9 cellular contexts compared by ENCODE assay signal in the genomic region with DNA sequence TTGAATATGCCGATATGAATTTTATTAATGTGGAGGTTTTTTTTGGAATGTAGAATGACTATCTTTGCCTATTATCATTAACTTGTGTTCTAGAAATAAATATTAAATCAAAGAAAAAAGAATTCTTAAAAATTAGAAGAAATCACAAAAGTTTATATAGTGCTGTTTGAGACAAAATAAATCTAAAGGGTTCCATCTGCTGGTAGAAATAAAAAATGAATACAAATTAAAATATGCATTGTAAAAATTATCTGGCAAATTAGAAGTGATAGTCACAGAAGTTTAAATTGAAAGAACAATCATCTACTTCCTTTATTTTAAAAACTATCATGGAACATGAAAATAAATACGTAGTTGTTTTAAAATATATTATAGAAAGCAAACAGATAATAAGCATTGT. TPM values are rescaled to one million over a fixed set of nuclear protein-coding genes. Genes with fewer than 3 reads are reported as not detected.
DNase-seq lines count a peak whose midpoint lies in the region; ATAC-seq, FAIRE-seq and TF ChIP-seq lines count a peak whose summit lies in the region.
"Had no signal": no experiment of that assay in that cellular context is flagged by ENCODE, and none has a peak within 500 bp of the region (broad histone marks: within the 10 kb centered on the region; RNA-seq: fewer than 3 reads in every experiment).

No MANE protein-coding gene starts in this region.

- no peaks in the 10 kb centered on the region for H3K36me3 ChIP-seq in OCI-LY1 (ENCODE audit: insufficient read depth, low read length)

- no peak overlapping the region for H3K27ac ChIP-seq in OCI-LY1 (ENCODE audit: low read depth, low read length, poor library complexity, severe bottlenecking)

- no peak overlapping the region for H2AFZ ChIP-seq in OCI-LY1 (ENCODE audit: low read length)

- H3K9me3 ChIP-seq in OCI-LY1 (ENCODE audit: low read length) = no peaks in the 10 kb centered on the region

- H4K20me1 ChIP-seq in OCI-LY1 (ENCODE audit: insufficient read depth, low read length) = no peaks in the 10 kb centered on the region

- H3K4me1 ChIP-seq in OCI-LY1 (ENCODE audit: insufficient read depth, low read length, severe bottlenecking) = no peaks in the 10 kb centered on the region

- 0 out of 2 replicates have a peak, but pooled peaks have one; percentile 21 for TF ChIP-seq CTCF in OCI-LY1 (IDR thresholded peaks at IDR 0.05; ENCODE audit: low read length)

- peak; percentile 80 for FAIRE-seq in G401.6 (lab: Jason Lieb, UNC)

- no peak for ATAC-seq in HG02678 (IDR thresholded peaks at IDR 0.05; ENCODE audit: unreplicated experiment)
- ATAC-seq: right cardiac atrium had no signal

- H3K9ac ChIP-seq in OCI-LY1 (ENCODE audit: low read length) = no peak overlapping the region

- no peaks in the 10 kb centered on the region for H3K79me2 ChIP-seq in OCI-LY1 (ENCODE audit: insufficient read depth, low read length)

- H3K27me3 ChIP-seq in OCI-LY1 (ENCODE audit: insufficient read depth, low read length) = no peaks in the 10 kb centered on the region

- DNase-seq in dermis blood vessel endothelial cell (peak; percentile 5), renal cortical epithelial cell (ENCODE audit: low read depth) (peak; percentile 26), GOT3 (lab: John Stamatoyannopoulos, UW) (no peak), middle frontal gyrus (ENCODE audit: extremely low spot score, low spot score) (no peak)
- DNase-seq: activated CD4-positive, alpha-beta T cell treated with anti-CD3 and anti-CD28 coated beads for 48 hours had no signal

- H3F3A ChIP-seq in OCI-LY1 (ENCODE audit: insufficient read depth, low read length) = no peaks in the 10 kb centered on the region

- H3K4me2 ChIP-seq in OCI-LY1 (ENCODE audit: low read length) = no peak overlapping the region

- no peaks in the 10 kb centered on the region for H3K9me2 ChIP-seq in OCI-LY1 (ENCODE audit: low read depth, low read length)

- no peak overlapping the region for H3K4me3 ChIP-seq in OCI-LY1 (ENCODE audit: low read depth, low read length, poor library complexity, severe bottlenecking)

RNA-seq across cellular contexts. Expression of gene ZBTB20, which starts 22.7 kb away (rescaled TPM):
- 24.0 and 25.4 TPM in 2 replicates for total RNA-seq in dermis blood vessel endothelial cell
- total RNA-seq in renal cortical epithelial cell = 12.9 and 64.1 TPM in 2 replicates

Comparison
In these comparisons a context has a peak if more than half of its experiments do, and no peak if none do; other contexts are left out.
1. DNase-seq: peak in dermis blood vessel endothelial cell (single experiment) and renal cortical epithelial cell (single experiment); none in GOT3 (single experiment) and middle frontal gyrus (single experiment).